26 cellular contexts compared by ENCODE assay signal in the genomic region with DNA sequence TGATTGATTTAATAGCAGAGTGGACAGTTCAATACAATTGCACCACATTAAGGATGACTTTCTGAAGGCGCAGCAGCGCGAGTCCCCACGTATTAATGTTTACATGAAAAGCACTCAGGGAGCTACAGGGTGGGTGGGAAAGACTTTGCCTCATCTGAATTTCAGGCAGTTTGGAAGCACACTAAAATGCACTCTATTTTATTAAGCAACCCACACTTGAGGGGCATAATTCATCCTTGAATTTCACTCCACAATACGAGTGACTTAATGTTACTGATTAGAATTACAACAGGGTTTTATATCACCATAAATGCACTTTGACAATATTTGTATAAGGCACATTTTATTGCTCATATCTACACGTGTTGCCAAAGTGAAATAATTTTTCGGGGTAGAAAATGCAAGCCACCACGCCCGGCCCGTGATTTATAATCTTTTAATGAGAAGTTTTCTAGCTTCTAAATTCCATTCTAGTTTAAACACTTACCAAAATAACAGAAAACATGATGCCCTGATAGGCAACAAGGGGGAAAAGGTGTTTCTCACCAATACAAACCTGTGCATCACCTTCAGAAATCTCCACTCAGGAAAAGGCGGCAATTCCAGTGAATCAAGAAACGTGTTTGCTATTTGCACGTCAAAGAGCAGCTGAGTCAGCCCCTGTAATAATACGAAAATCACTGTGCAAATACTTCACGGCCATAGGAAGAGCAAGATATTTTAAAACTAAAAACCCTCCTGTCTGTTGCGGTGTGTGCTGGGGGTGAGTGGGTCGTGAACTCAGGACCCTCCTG. TPM values are rescaled to one million over a fixed set of nuclear protein-coding genes. Genes with fewer than 3 reads are reported as not detected.
DNase-seq lines count a peak whose midpoint lies in the region; ATAC-seq and TF ChIP-seq lines count a peak whose summit lies in the region.
"Had no signal": no experiment of that assay in that cellular context is flagged by ENCODE, and none has a peak within 500 bp of the region (broad histone marks: within the 10 kb centered on the region; RNA-seq: fewer than 3 reads in every experiment).

No MANE protein-coding gene starts in this region.

- peaks cover 5% of the 10 kb centered on the region for H3K27me3 Mint-ChIP-seq in glutamatergic neuron (ENCODE audit: unreplicated experiment)
- peaks cover 21% of the 10 kb centered on the region for H3K27me3 Mint-ChIP-seq in T-helper 17 cell

- H3K9me3 ChIP-seq in cardiac muscle cell (ENCODE audit: low read depth) (no peaks in the 10 kb centered on the region), T-helper 17 cell (ENCODE audit: control insufficient read depth, low read length, poor library complexity, severe bottlenecking) (no peaks in the 10 kb centered on the region)
- H3K9me3 ChIP-seq: HAP-1, SK-N-SH had no signal

- H3K27ac ChIP-seq in cardiac muscle cell = peak overlapping the region; percentile 92
- H3K27ac ChIP-seq: HL-60 had no signal

- H3K36me3 Mint-ChIP-seq in glutamatergic neuron (ENCODE audit: unreplicated experiment) (no peaks in the 10 kb centered on the region), T-helper 17 cell (ENCODE audit: low read depth) (no peaks in the 10 kb centered on the region)
- H3K36me3 Mint-ChIP-seq: CD4-positive, CD25-positive, alpha-beta regulatory T cell had no signal

- H3K27ac Mint-ChIP-seq in glutamatergic neuron (ENCODE audit: unreplicated experiment) (no peak overlapping the region), T-helper 17 cell (no peak overlapping the region)
- H3K27ac Mint-ChIP-seq: CD4-positive, CD25-positive, alpha-beta regulatory T cell; GM23338 had no signal

- DNase-seq in cardiac muscle cell (ENCODE audit: low read depth in 1 of 2, low spot score in 1 of 2) (no peak), cardiac septum (ENCODE audit: low spot score) (no peak), NCI-H748 (lab: John Stamatoyannopoulos, UW; ENCODE audit: unreplicated experiment) (peak; percentile 92), glutamatergic neuron (peak; percentile 3), T-helper 17 cell (no peak), nucleus accumbens (lab: John Stamatoyannopoulos, UW) (no peak)
- DNase-seq: CD4-positive, CD25-positive, alpha-beta regulatory T cell; DMS79 treated with DMSO at 0.1 percent for 48 hours; MM.1S; NCI-H1048; NCI-H1694; NCI-H2081; NCI-H82; OCI-M1; SK-N-SH had no signal

- intact Hi-C loops in cardiac septum (cut with DNase I) = no loop called here

- H3K4me1 Mint-ChIP-seq in glutamatergic neuron (ENCODE audit: low read depth, unreplicated experiment) = peaks cover 1% of the 10 kb centered on the region
- no peaks in the 10 kb centered on the region for H3K4me1 Mint-ChIP-seq in T-helper 17 cell
- H3K4me1 Mint-ChIP-seq: CD4-positive, CD25-positive, alpha-beta regulatory T cell had no signal

- TF ChIP-seq CTCF in cardiac muscle cell (IDR thresholded peaks at IDR 0.05; ENCODE audit: low read depth, low read length) = no peak
- TF ChIP-seq CTCF in glutamatergic neuron (IDR thresholded peaks at IDR 0.05; ENCODE audit: partially characterized antibody, unreplicated experiment) = no peak

- H3K4me3 Mint-ChIP-seq in glutamatergic neuron (ENCODE audit: unreplicated experiment) = no peak overlapping the region
- no peak overlapping the region for H3K4me3 Mint-ChIP-seq in T-helper 17 cell
- H3K4me3 Mint-ChIP-seq: CD4-positive, CD25-positive, alpha-beta regulatory T cell; GM23338 had no signal

- H3K36me3 ChIP-seq in cardiac muscle cell = no peaks in the 10 kb centered on the region
- H3K36me3 ChIP-seq: HAP-1 had no signal

- no peak overlapping the region for H3K4me3 ChIP-seq in cardiac muscle cell
- H3K4me3 ChIP-seq: GM23338, HAP-1, K562 had no signal

- no peaks in the 10 kb centered on the region for H3K27me3 ChIP-seq in cardiac muscle cell

- peaks cover 47% of the 10 kb centered on the region for H3K4me1 ChIP-seq in cardiac muscle cell (ENCODE audit: low read depth)
- H3K4me1 ChIP-seq: HAP-1 had no signal

- H3K9me3 Mint-ChIP-seq in glutamatergic neuron (ENCODE audit: unreplicated experiment) = no peaks in the 10 kb centered on the region
- H3K9me3 Mint-ChIP-seq: CD4-positive, CD25-positive, alpha-beta regulatory T cell; GM23338 had no signal

- ATAC-seq in T-helper 17 cell (no peak), GM19328 (IDR thresholded peaks at IDR 0.05; ENCODE audit: unreplicated experiment) (no peak)
- ATAC-seq: HepG2 had no signal

RNA-seq across cellular contexts. Expression of a gene that starts 40.5 kb away (rescaled TPM):
- 284 and 308 TPM in 2 replicates for total RNA-seq in cardiac muscle cell
- 208 and 257 TPM in 2 replicates for polyA plus RNA-seq in cardiac muscle cell
- total RNA-seq in cardiac septum = 12.1 TPM
- total RNA-seq in glutamatergic neuron (ENCODE audit: unreplicated experiment) = 0.20 TPM
- total RNA-seq in T-helper 17 cell = not detected
- total RNA-seq: A673; CD4-positive, CD25-positive, alpha-beta regulatory T cell; HepG2; HT-29; K562; LHCN-M2; T-helper 2 cell treated with Interferon-gamma antibody and Interleukin-4, amounts not matched to agents 100 ng/mL and 5 ng/mL, for 36 hours had no signal
- polyA plus RNA-seq: BJ; CD4-positive, CD25-positive, alpha-beta regulatory T cell; HepG2; K562; SK-N-SH had no signal

RNA-seq across cellular contexts. Expression of a gene that starts 41.0 kb away (rescaled TPM):
- total RNA-seq in cardiac muscle cell (141 and 286 TPM in 2 replicates), cardiac septum (78.6 TPM), glutamatergic neuron (ENCODE audit: unreplicated experiment) (40.3 TPM), T-helper 17 cell (10 to 100 TPM; 15.2 to 24.7 TPM)
- polyA plus RNA-seq in cardiac muscle cell = 281 and 371 TPM in 2 replicates

RNA-seq across cellular contexts. Expression of a gene that starts 42.6 kb away (rescaled TPM):
- total RNA-seq in cardiac muscle cell = 73.9 and 101 TPM in 2 replicates
- 195 and 206 TPM in 2 replicates for polyA plus RNA-seq in cardiac muscle cell
- total RNA-seq in cardiac septum = 43.2 TPM
- total RNA-seq in glutamatergic neuron (ENCODE audit: unreplicated experiment) = 40.0 TPM
- 10 to 100 TPM; 12.3 to 17.7 TPM for total RNA-seq in T-helper 17 cell

Comparison
In these comparisons a context has a peak if more than half of its experiments do, and no peak if none do; other contexts are left out.
1. RNA of a gene that starts 40.5 kb away (total RNA-seq): 284 to 308 TPM in cardiac muscle cell; 12.1 TPM in cardiac septum (single experiment), 0.20 TPM in glutamatergic neuron (single experiment) and not detected in T-helper 17 cell; every median in the first group is over 10 times any median in the second.
2. DNase-seq: peak in NCI-H748 (single experiment) and glutamatergic neuron (single experiment); none in cardiac muscle cell (0 of 2), cardiac septum (single experiment), T-helper 17 cell (0 of 3) and nucleus accumbens (0 of 56).